ENCODE assay signal across 2 cellular contexts in genomic region chr16:29833219-29833618, GRCh38. TPM values are rescaled to one million over a fixed set of nuclear protein-coding genes. Genes with fewer than 3 reads are reported as not detected.
"Had no signal": no experiment of that assay in that cellular context is flagged by ENCODE, and none has a peak within 500 bp of the region (broad histone marks: within the 10 kb centered on the region; RNA-seq: fewer than 3 reads in every experiment).

No MANE protein-coding gene starts in this region.

RNA-seq across cellular contexts. Expression of gene PRRT2, which starts 21.2 kb away (rescaled TPM):
- total RNA-seq: HT-29 had no signal
- polyA plus RNA-seq: IgD-negative memory B cell had no signal
